In genomic region chr16:70574595-70575271, GRCh38 we compare ENCODE assay signal across 12 cellular contexts. TPM values are rescaled to one million over a fixed set of nuclear protein-coding genes. Genes with fewer than 3 reads are reported as not detected.
DNase-seq lines count a peak whose midpoint lies in the region; ATAC-seq and TF ChIP-seq lines count a peak whose summit lies in the region.
"Had no signal": no experiment of that assay in that cellular context is flagged by ENCODE, and none has a peak within 500 bp of the region (broad histone marks: within the 10 kb centered on the region; RNA-seq: fewer than 3 reads in every experiment).

No MANE protein-coding gene starts in this region.

- H3K27me3 ChIP-seq in ascending aorta = no peaks in the 10 kb centered on the region
- no peaks in the 10 kb centered on the region for H3K27me3 ChIP-seq in lower lobe of right lung (ENCODE audit: low read depth)
- no peaks in the 10 kb centered on the region for H3K27me3 ChIP-seq in thoracic aorta (replicated peaks; ENCODE audit: insufficient read depth)

- no peaks in the 10 kb centered on the region for H3K27me3 Mint-ChIP-seq in activated T-cell treated with anti-CD3 and anti-CD28 coated beads, Interleukin-2, amount 50 U/mL, for 24 hours
- H3K27me3 Mint-ChIP-seq in nephron progenitor cell (ENCODE audit: low read depth, poor library complexity) = no peaks in the 10 kb centered on the region

- H3K27ac ChIP-seq in ascending aorta = peak overlapping the region; percentile 72 to 79
- peak overlapping the region; percentile 44 for H3K27ac ChIP-seq in lower lobe of right lung
- peak overlapping the region; percentile 61 to 77 for H3K27ac ChIP-seq in thoracic aorta

- peaks cover 15 to 53% of the 10 kb centered on the region in 2 donors for H3K4me1 ChIP-seq in ascending aorta
- H3K4me1 ChIP-seq in lower lobe of right lung = peaks cover 58% of the 10 kb centered on the region
- H3K4me1 ChIP-seq in thoracic aorta (ENCODE audit: control insufficient read depth in 1 of 2, low read depth in 2 of 2) = peaks cover 49 to 64% of the 10 kb centered on the region in 2 donors

- H3K4me3 ChIP-seq in ascending aorta (no peak overlapping the region), lower lobe of right lung (no peak overlapping the region), thoracic aorta (no peak overlapping the region)

- H3K9me3 Mint-ChIP-seq in activated T-cell treated with anti-CD3 and anti-CD28 coated beads, Interleukin-2, amount 50 U/mL, for 24 hours = no peaks in the 10 kb centered on the region
- H3K9me3 Mint-ChIP-seq in nephron progenitor cell = no peaks in the 10 kb centered on the region

- peak overlapping the region; percentile 80 for H3K27ac Mint-ChIP-seq in activated T-cell treated with anti-CD3 and anti-CD28 coated beads, Interleukin-2, amount 50 U/mL, for 24 hours
- H3K27ac Mint-ChIP-seq in nephron progenitor cell = no peak overlapping the region

- no peak overlapping the region for H3K4me3 Mint-ChIP-seq in activated T-cell treated with anti-CD3 and anti-CD28 coated beads, Interleukin-2, amount 50 U/mL, for 24 hours
- no peak overlapping the region for H3K4me3 Mint-ChIP-seq in nephron progenitor cell

- ATAC-seq in lower lobe of right lung (no peak), thoracic aorta (ENCODE audit: insufficient number of reproducible peaks, low FRiP score, low read depth) (no peak)

- H3K4me1 Mint-ChIP-seq in activated T-cell treated with anti-CD3 and anti-CD28 coated beads, Interleukin-2, amount 50 U/mL, for 24 hours (ENCODE audit: low read depth) = peaks cover 56% of the 10 kb centered on the region
- H3K4me1 Mint-ChIP-seq in nephron progenitor cell = peaks cover 5% of the 10 kb centered on the region

- DNase-seq in activated T-cell treated with anti-CD3 and anti-CD28 coated beads, Interleukin-2, amount 50 U/mL, for 24 hours = no peak
- no peak for DNase-seq in activated T-cell treated with anti-CD3 and anti-CD28 coated beads for 4 hours
- peak in 1 of 2 donors; percentile 22 for DNase-seq in ascending aorta (ENCODE audit: low spot score in 2 of 2)
- no peak for DNase-seq in lower lobe of right lung
- DNase-seq in thoracic aorta (ENCODE audit: low spot score) = no peak
- DNase-seq in nephron progenitor cell = no peak
- no peak for DNase-seq in NCI-H524 (lab: John Stamatoyannopoulos, UW)
- no peak for DNase-seq in iPS-NIHi11 (ENCODE audit: low spot score)
- DNase-seq: activated naive CD4-positive, alpha-beta T cell treated with anti-CD3 and anti-CD28 coated beads, Interleukin-2, amount 50 U/mL, for 16 hours; KBM-7; NCI-H2107; SIG-M5 had no signal

- no peak for TF ChIP-seq CTCF in ascending aorta (IDR thresholded peaks at IDR 0.05)
- no peak for TF ChIP-seq CTCF in lower lobe of right lung (IDR thresholded peaks at IDR 0.05)
- TF ChIP-seq CTCF in thoracic aorta (IDR thresholded peaks at IDR 0.05) = no peak
- TF ChIP-seq CTCF in nephron progenitor cell (IDR thresholded peaks at IDR 0.05) = no peak

- H3K36me3 ChIP-seq in ascending aorta = peaks cover 28 to 29% of the 10 kb centered on the region in 2 donors
- H3K36me3 ChIP-seq in lower lobe of right lung = peaks cover 42% of the 10 kb centered on the region
- H3K36me3 ChIP-seq in thoracic aorta = peaks cover 28% of the 10 kb centered on the region

- H3K9me3 ChIP-seq in ascending aorta = no peaks in the 10 kb centered on the region
- no peaks in the 10 kb centered on the region for H3K9me3 ChIP-seq in lower lobe of right lung
- H3K9me3 ChIP-seq in thoracic aorta = no peaks in the 10 kb centered on the region

- intact Hi-C loops in ascending aorta (cut with DNase I) (loop anchor here (5.0 to 10.0 kb wide), 2 partner anchors 47 to 170 kb away; no protein-coding TSS in a partner anchor), lower lobe of right lung (cut with DNase I) (no loop called here)

- peaks cover 69% of the 10 kb centered on the region for H3K36me3 Mint-ChIP-seq in activated T-cell treated with anti-CD3 and anti-CD28 coated beads, Interleukin-2, amount 50 U/mL, for 24 hours (ENCODE audit: low read depth)
- H3K36me3 Mint-ChIP-seq in nephron progenitor cell (ENCODE audit: low read depth) = peaks cover 46% of the 10 kb centered on the region

RNA-seq across cellular contexts. Expression of gene SF3B3, which starts 51.1 kb away (rescaled TPM):
- total RNA-seq in ascending aorta (31.2 TPM), lower lobe of right lung (176 TPM), thoracic aorta (100 to 1,000 TPM in 1 of 2 donors, 10 to 100 TPM in 1; 94.6 to 123 TPM)

RNA-seq across cellular contexts. Expression of gene COG4, which starts 51.4 kb away (rescaled TPM):
- 59.1 TPM for total RNA-seq in ascending aorta
- total RNA-seq in lower lobe of right lung = 62.0 TPM
- total RNA-seq in thoracic aorta = 10 to 100 TPM; 44.2 to 46.7 TPM
